Comparison of ENCODE assay signal across 8 cellular contexts in the genomic region with DNA sequence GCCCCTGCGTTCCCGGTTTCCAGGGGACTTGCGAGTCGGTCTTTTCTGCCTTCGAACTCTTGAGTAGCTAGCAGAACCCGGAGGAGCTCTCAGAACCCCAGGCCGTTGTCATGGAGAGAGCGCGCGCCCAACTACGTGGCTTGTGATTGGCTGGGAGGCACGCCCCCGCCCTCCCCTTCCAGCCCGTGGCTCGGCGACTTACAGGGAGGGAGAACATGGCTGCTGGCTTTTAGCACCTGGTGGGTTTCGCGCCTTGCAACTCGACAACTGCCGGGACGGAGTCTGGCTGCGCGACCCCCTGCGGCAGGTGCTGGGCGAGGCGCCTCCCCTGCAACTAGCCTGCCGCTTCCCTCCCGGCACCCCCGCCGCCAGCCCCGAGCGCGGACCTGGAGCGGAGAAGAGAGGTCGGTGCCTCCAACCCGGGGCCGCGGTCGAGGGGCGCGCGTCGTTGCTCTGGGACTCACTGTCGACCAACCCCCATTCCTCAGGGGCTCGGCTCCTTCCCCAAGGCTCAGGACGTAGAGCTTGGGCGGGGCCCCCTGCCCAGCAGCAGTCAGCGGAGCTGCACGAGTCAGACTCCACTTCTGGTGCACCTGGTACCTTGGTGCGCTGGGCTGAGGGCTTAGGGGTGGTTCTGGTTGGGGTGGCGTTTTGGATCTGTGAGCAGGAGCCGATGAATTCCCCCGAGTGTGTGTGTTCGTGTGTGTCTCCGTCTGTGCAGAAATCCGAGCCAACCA. TPM values are rescaled to one million over a fixed set of nuclear protein-coding genes. Genes with fewer than 3 reads are reported as not detected.
A peak's percentile ranks its signal among the peaks of the same experiment; 100 is the strongest.
DNase-seq lines count a peak whose midpoint lies in the region; ATAC-seq and TF ChIP-seq lines count a peak whose summit lies in the region.

No MANE protein-coding gene starts in this region.

- peak overlapping the region; percentile 45 for H2BK5ac ChIP-seq in neuronal stem cell (ENCODE audit: low read length)

- no peaks in the 10 kb centered on the region for H3K79me1 ChIP-seq in neuronal stem cell (ENCODE audit: low read depth, low read length)

- H3K36me3 ChIP-seq in RWPE2 (ENCODE audit: low read depth): peaks cover 5% of the 10 kb centered on the region
- H3K36me3 ChIP-seq in neuronal stem cell (replicated peaks in 1 of 2; ENCODE audit: control insufficient read depth in 2 of 2, insufficient read depth in 2 of 2, low read length in 2 of 2): peaks cover 0 to 2% of the 10 kb centered on the region in 2 donors

- H2BK15ac ChIP-seq in neuronal stem cell (ENCODE audit: low read length): peak overlapping the region; percentile 52

- H3K27me3 ChIP-seq in RWPE2 (ENCODE audit: insufficient read depth, poor library complexity, severe bottlenecking) (no peaks in the 10 kb centered on the region), neuronal stem cell (ENCODE audit: control insufficient read depth in 3 of 3, insufficient read depth in 3 of 3, low read depth in 1 of 3, low read length in 3 of 3) (peaks cover 0 to 8% (median 0%) of the 10 kb centered on the region in 3 experiments)

- peak; percentile 87 for DNase-seq in Caki2 (ENCODE audit: low read depth)
- peak; percentile 85 for DNase-seq in Kasumi-1 (lab: John Stamatoyannopoulos, UW)
- peak; percentile 85 for DNase-seq in RWPE2 (ENCODE audit: low spot score)
- peak; percentile 79 for DNase-seq in activated gamma-delta T cell treated with anti-CD3 and anti-CD28 coated beads, Interleukin-2, amount 50 U/mL, for 16 hours (ENCODE audit: low read depth)
- peak; percentile 78 for DNase-seq in foreskin melanocyte
- DNase-seq in neuronal stem cell (ENCODE audit: low spot score): peak; percentile 73
- DNase-seq in stromal cell of bone marrow (ENCODE audit: low read depth): peak; percentile 84

- ATAC-seq in GM21576 (IDR thresholded peaks at IDR 0.05; ENCODE audit: unreplicated experiment) (peak; percentile 66), RWPE2 (ENCODE audit: low read depth) (peak; percentile 92)

- H3K4me1 ChIP-seq in RWPE2 (ENCODE audit: insufficient read depth, poor library complexity, severe bottlenecking) (no peaks in the 10 kb centered on the region), neuronal stem cell (ENCODE audit: control insufficient read depth in 2 of 2, insufficient read depth in 1 of 2, low read depth in 1 of 2, low read length in 2 of 2) (peaks cover 0 to 2% of the 10 kb centered on the region in 2 donors)

- peak overlapping the region; percentile 96 for H3K4me2 ChIP-seq in neuronal stem cell (ENCODE audit: insufficient read depth, low read length, poor library complexity, severe bottlenecking)

- H3K4ac ChIP-seq in neuronal stem cell (ENCODE audit: low read length): no peak overlapping the region

- peak overlapping the region; percentile 98 for H3K18ac ChIP-seq in neuronal stem cell (ENCODE audit: low read length)

- H2AFZ ChIP-seq in neuronal stem cell (ENCODE audit: low read length): peak overlapping the region; percentile 99

- peak overlapping the region; percentile 85 for H4K91ac ChIP-seq in neuronal stem cell (ENCODE audit: low read depth, low read length, poor library complexity)

- H3K27ac ChIP-seq in RWPE2 (ENCODE audit: poor library complexity, severe bottlenecking) (no peak overlapping the region), neuronal stem cell (replicated peaks; ENCODE audit: low read length) (no peak overlapping the region)

- H3K9ac ChIP-seq in neuronal stem cell (ENCODE audit: low read depth, low read length, poor library complexity): peak overlapping the region; percentile 97

- TF ChIP-seq CTCF in RWPE2 (IDR thresholded peaks at IDR 0.05; ENCODE audit: poor library complexity, severe bottlenecking): no peak

- peak overlapping the region; percentile 82 for H3K4me3 ChIP-seq in RWPE2 (ENCODE audit: severe bottlenecking)
- H3K4me3 ChIP-seq in neuronal stem cell (ENCODE audit: low read length in 2 of 2): peak overlapping the region; percentile 55 to 81

- no peaks in the 10 kb centered on the region for H3K9me3 ChIP-seq in RWPE2 (ENCODE audit: severe bottlenecking)
- H3K9me3 ChIP-seq in neuronal stem cell (replicated peaks in 1 of 2; ENCODE audit: control insufficient read depth in 2 of 2, insufficient read depth in 1 of 2, low read depth in 1 of 2, low read length in 2 of 2): peaks cover 3 to 21% of the 10 kb centered on the region in 2 donors

- peak overlapping the region; percentile 48 for H3K14ac ChIP-seq in neuronal stem cell (ENCODE audit: low read length)

- H3K23ac ChIP-seq in neuronal stem cell (ENCODE audit: low read depth, low read length, poor library complexity): peak overlapping the region; percentile 76

- H2BK120ac ChIP-seq in neuronal stem cell (ENCODE audit: low read depth, low read length): no peak overlapping the region

- H2BK12ac ChIP-seq in neuronal stem cell (ENCODE audit: low read length): no peak overlapping the region

- peak overlapping the region; percentile 20 for H2AK5ac ChIP-seq in neuronal stem cell (ENCODE audit: low read depth, low read length)

- no peak overlapping the region for H4K8ac ChIP-seq in neuronal stem cell (ENCODE audit: low read depth, low read length)

- in situ Hi-C loops in Caki2 (cut with HindIII; ENCODE audit: low pct_unique_long_range_greater_than_20kb, low sequenced_read_pairs): no loop called here

- WGBS in neuronal stem cell (ENCODE audit: extremely low coverage in 2 of 2, insufficient read length in 2 of 2, insufficient replicate concordance in 1 of 2), 2 donors: no CpG with 5 or more reads among the region's 56 CpGs

RNA-seq across cellular contexts. Expression of a gene that starts 9.0 kb away (rescaled TPM):
- 22.6 and 51.9 TPM in 2 replicates for total RNA-seq in Caki2 (2014; rRNA removed; shearing (Covaris generic); ENCODE audit: low replicate concordance)
- 58.9 TPM for polyA plus RNA-seq in neuronal stem cell (2013, experiment 1 of 2)
- polyA plus RNA-seq in neuronal stem cell (2013, experiment 2 of 2): 65.3 TPM
